8 cellular contexts compared by ENCODE assay signal in genomic region chr1:156160744-156161181, GRCh38. TPM values are rescaled to one million over a fixed set of nuclear protein-coding genes. Genes with fewer than 3 reads are reported as not detected.
DNase-seq lines count a peak whose midpoint lies in the region; ATAC-seq and TF ChIP-seq lines count a peak whose summit lies in the region.

No MANE protein-coding gene starts in this region.

- no peaks in the 10 kb centered on the region for H3K79me2 ChIP-seq in parathyroid adenoma

- peak overlapping the region; percentile 50 for H3K4me2 ChIP-seq in parathyroid adenoma (ENCODE audit: low read length)

- H3K9ac ChIP-seq in NT2/D1 (ENCODE audit: insufficient read length, low read depth): peak overlapping the region; percentile 81
- H3K9ac ChIP-seq in parathyroid adenoma: no peak overlapping the region

- intact Hi-C loops in head of caudate nucleus (cut with DNase I): no loop called here
- intact Hi-C loops in testis (cut with DNase I; ENCODE audit: low total_unique reads): no loop called here

- ATAC-seq in GM21786 (IDR thresholded peaks at IDR 0.05; ENCODE audit: unreplicated experiment): no peak

- H3K9me3 ChIP-seq in NT2/D1 (ENCODE audit: insufficient read depth, low read length) (0 out of 2 replicates have a peak, but pooled peaks cover 5% of the 10 kb centered on the region), parathyroid adenoma (ENCODE audit: control insufficient read depth, low read length) (no peaks in the 10 kb centered on the region), testis (no peaks in the 10 kb centered on the region)

- peak overlapping the region; percentile 11 for H3K27ac ChIP-seq in parathyroid adenoma
- H3K27ac ChIP-seq in testis: peak overlapping the region; percentile 49 to 86

- no peaks in the 10 kb centered on the region for H3K27me3 ChIP-seq in NT2/D1 (ENCODE audit: insufficient read depth, insufficient read length)
- H3K27me3 ChIP-seq in parathyroid adenoma (ENCODE audit: control insufficient read depth, insufficient read depth, low read length): no peaks in the 10 kb centered on the region
- H3K27me3 ChIP-seq in testis: no peaks in the 10 kb centered on the region

- TF ChIP-seq CTCF in parathyroid adenoma (IDR thresholded peaks at IDR 0.05) (no peak), testis (IDR thresholded peaks at IDR 0.05) (no peak)

- H3K4me1 ChIP-seq in NT2/D1 (ENCODE audit: insufficient read depth, insufficient read length) (peaks cover 28% of the 10 kb centered on the region), parathyroid adenoma (peaks cover 4% of the 10 kb centered on the region), testis (peaks cover 16% of the 10 kb centered on the region)

- H3K36me3 ChIP-seq in NT2/D1 (ENCODE audit: insufficient read depth, insufficient read length, low read length): no peaks in the 10 kb centered on the region
- H3K36me3 ChIP-seq in parathyroid adenoma (ENCODE audit: control insufficient read depth, insufficient read depth, low read length): no peaks in the 10 kb centered on the region
- no peaks in the 10 kb centered on the region for H3K36me3 ChIP-seq in testis (ENCODE audit: low read depth, missing control alignments)

- H2AFZ ChIP-seq in parathyroid adenoma: peak overlapping the region; percentile 64

- H3K4me3 ChIP-seq in NT2/D1 (ENCODE audit: insufficient read length, low read depth) (peak overlapping the region; percentile 43), parathyroid adenoma (ENCODE audit: low read depth, low read length) (no peak overlapping the region), testis (peak overlapping the region; percentile 50 to 59)

- WGBS in testis, 2 donors: 4 to 6% methylated on average over 14 to 18 of the region's 23 CpGs

- DNase-seq in DMS114 treated with DMSO at 0.1 percent for 48 hours (lab: John Stamatoyannopoulos, UW; ENCODE audit: unreplicated experiment) (peak; percentile 70), NT2/D1 (ENCODE audit: low read depth, low spot score) (peak; percentile 65), head of caudate nucleus (peak; percentile 64 to 90 (median 80)), testis (peak; percentile 88), MV-4-11 (lab: John Stamatoyannopoulos, UW) (no peak)
- peak; percentile 75 for DNase-seq in activated naive CD4-positive, alpha-beta T cell treated with Interleukin-2 at 50 U/mL for 16 hours

- TF ChIP-seq POLR2A in testis (IDR thresholded peaks at IDR 0.05): no peak

RNA-seq across cellular contexts. Expression of gene SEMA4A, which starts 7.4 kb away (rescaled TPM):
- total RNA-seq in testis: 1 to 10 TPM; 4.8 to 8.0 TPM
- polyA plus RNA-seq in testis (ENCODE audit: insufficient read depth, low read depth, low replicate concordance): 7.7 TPM

RNA-seq across cellular contexts. Expression of gene SLC25A44, which starts 33.1 kb away (rescaled TPM):
- total RNA-seq in testis: 10 to 100 TPM; 32.8 to 34.2 TPM
- polyA plus RNA-seq in testis (ENCODE audit: insufficient read depth, low read depth, low replicate concordance): 32.4 TPM

RNA-seq across cellular contexts. Expression of gene LMNA, which starts 46.3 kb away (rescaled TPM):
- total RNA-seq in testis: 100 to 1,000 TPM; 162 to 219 TPM
- 189 TPM for polyA plus RNA-seq in testis (ENCODE audit: insufficient read depth, low read depth, low replicate concordance)

RNA-seq across cellular contexts. Expression of gene PMF1, which starts 52.0 kb away (rescaled TPM):
- 10 to 100 TPM; 38.1 to 47.0 TPM for total RNA-seq in testis
- polyA plus RNA-seq in testis (ENCODE audit: insufficient read depth, low read depth, low replicate concordance): 32.3 TPM
